Comparison of ENCODE assay signal across 1 cellular context in the genomic region with DNA sequence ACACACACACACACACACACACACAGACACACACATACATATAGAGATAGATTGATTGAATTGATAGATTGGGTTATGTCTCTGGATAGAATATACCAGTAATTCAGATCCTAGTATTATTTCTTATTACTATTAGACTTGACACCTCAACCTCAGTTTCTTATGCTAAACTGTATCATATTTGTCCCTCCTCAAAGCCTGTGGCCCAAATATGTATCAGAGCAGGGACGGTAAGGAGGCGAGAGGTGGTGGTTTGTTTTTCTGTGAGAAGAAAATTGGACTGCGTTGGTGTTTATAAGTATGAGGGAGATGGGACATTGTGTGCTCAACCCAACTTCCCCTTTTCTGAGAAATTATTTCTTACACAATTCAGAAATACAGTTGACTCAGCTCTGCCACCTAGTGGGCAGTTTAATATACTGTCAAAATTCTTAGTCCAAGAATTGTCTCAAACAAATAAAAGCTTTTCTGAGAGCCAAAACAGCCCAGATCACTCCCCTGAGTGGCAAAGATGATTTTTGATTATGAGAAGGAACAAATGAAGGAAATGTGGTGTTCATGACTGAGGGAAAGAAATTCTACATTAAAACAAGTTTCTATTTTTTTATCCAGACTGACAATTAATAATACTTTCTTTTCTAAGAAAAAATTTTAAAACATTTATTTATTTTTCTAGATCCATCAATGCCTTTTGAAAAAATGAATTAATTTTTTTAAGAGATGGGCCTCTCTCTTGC.
A peak's percentile ranks its signal among the peaks of the same experiment; 100 is the strongest.
TF ChIP-seq lines count a peak whose summit lies in the region.

No MANE protein-coding gene starts in this region.

TF ChIP-seq in SK-N-SH, 30 proteins besides CTCF, POLR2A, EP300 and RAD21 (continued from another document):
- TF ChIP-seq, protein P1, sequence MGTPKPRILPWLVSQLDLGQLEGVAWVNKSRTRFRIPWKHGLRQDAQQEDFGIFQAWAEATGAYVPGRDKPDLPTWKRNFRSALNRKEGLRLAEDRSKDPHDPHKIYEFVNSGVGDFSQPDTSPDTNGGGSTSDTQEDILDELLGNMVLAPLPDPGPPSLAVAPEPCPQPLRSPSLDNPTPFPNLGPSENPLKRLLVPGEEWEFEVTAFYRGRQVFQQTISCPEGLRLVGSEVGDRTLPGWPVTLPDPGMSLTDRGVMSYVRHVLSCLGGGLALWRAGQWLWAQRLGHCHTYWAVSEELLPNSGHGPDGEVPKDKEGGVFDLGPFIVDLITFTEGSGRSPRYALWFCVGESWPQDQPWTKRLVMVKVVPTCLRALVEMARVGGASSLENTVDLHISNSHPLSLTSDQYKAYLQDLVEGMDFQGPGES (IDR thresholded peaks at IDR 0.05; ENCODE audit: low read depth, low read length) = no peak
- TF ChIP-seq TEAD4 (IDR thresholded peaks at IDR 0.05; ENCODE audit: borderline replicate concordance, insufficient read depth) (no peak), SIN3A (IDR thresholded peaks at IDR 0.05; ENCODE audit: borderline replicate concordance, low read depth, low read length) (no peak), NRF1 (IDR thresholded peaks at IDR 0.05; ENCODE audit: low read depth, low read length) (peak; percentile 5; the same call in 1 of the 2 replicates), SMC3 (IDR thresholded peaks at IDR 0.05; ENCODE audit: low read depth, low read length) (peak; percentile 74), TCF12 (IDR thresholded peaks at IDR 0.05) (no peak), JUND (IDR thresholded peaks at IDR 0.05) (no peak), EZH2phosphoT487 (IDR thresholded peaks at IDR 0.05; ENCODE audit: borderline replicate concordance, low read depth) (no peak), FOXJ3 (CRISPR knock-in tag; IDR thresholded peaks at IDR 0.05) (no peak)
- TF ChIP-seq, protein P2, sequence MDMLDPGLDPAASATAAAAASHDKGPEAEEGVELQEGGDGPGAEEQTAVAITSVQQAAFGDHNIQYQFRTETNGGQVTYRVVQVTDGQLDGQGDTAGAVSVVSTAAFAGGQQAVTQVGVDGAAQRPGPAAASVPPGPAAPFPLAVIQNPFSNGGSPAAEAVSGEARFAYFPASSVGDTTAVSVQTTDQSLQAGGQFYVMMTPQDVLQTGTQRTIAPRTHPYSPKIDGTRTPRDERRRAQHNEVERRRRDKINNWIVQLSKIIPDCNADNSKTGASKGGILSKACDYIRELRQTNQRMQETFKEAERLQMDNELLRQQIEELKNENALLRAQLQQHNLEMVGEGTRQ (IDR thresholded peaks at IDR 0.05; ENCODE audit: borderline replicate concordance, low read depth, low read length) = no peak
TF ChIP-seq in SK-N-SH: peak in this region for 2.
